Comparison of ENCODE assay signal across 24 cellular contexts in the genomic region with DNA sequence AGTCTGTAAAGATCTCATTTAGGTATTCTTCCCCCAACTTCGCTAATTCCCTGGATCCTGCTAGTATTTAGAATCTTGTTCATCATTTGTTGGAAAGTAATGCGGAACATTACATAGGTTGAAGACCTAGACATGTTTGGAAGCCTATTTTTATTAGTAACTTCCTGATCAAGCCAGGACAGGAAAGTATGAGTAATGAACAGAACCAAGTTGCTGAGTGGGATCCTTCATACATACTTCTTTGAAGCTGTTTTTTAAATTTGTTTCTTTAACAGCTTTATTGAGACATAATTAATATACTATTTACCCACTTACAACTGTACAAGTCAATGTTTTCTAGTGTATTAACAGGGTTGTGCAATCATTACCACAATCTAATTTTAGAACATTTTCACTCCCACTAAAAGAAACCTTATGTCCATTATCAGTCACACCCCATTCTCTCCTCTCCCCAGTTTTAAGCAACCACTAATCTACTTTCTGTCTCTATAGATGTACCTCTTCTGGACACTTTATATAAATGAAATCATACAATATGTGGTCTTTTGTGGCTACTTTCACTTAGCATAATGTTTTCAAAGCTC. TPM values are rescaled to one million over a fixed set of nuclear protein-coding genes. Genes with fewer than 3 reads are reported as not detected.
A peak's percentile ranks its signal among the peaks of the same experiment; 100 is the strongest.
DNase-seq lines count a peak whose midpoint lies in the region; TF ChIP-seq lines count a peak whose summit lies in the region.
"Had no signal": no experiment of that assay in that cellular context is flagged by ENCODE, and none has a peak within 500 bp of the region (broad histone marks: within the 10 kb centered on the region; RNA-seq: fewer than 3 reads in every experiment).

No MANE protein-coding gene starts in this region.

- no peak overlapping the region for H3K4me3 ChIP-seq in epithelial cell of esophagus (ENCODE audit: low read length)
- H3K4me3 ChIP-seq: ascending aorta, right atrium auricular region had no signal

- DNase-seq in HPDE6-E6E7 (ENCODE audit: extremely low spot score), result peak; percentile 47
- DNase-seq in OCI-M1 (lab: John Stamatoyannopoulos, UW), result peak; percentile 34
- DNase-seq in epithelial cell of esophagus (ENCODE audit: low read depth), result peak; percentile 90
- peak; percentile 75 to 89 for DNase-seq in lung microvascular endothelial cell (ENCODE audit: low read depth in 2 of 2)
- DNase-seq in NCI-H526 (lab: John Stamatoyannopoulos, UW), result no peak
- no peak for DNase-seq in NCI-H1105 treated with DMSO at 0.1 percent for 48 hours (lab: John Stamatoyannopoulos, UW)
- DNase-seq in NCI-H1436 treated with DMSO at 0.1 percent for 48 hours (lab: John Stamatoyannopoulos, UW), result no peak
- DNase-seq in stimulated activated CD8-positive, alpha-beta memory T cell treated with anti-CD3 and anti-CD28 coated beads, Interleukin-4, amount 100 ng/mL, for 48 hours, result no peak
- DNase-seq: activated CD4-positive, alpha-beta T cell treated with anti-CD3 and anti-CD28 coated beads for 4 hours; activated naive CD4-positive, alpha-beta T cell treated with anti-CD3 and anti-CD28 coated beads, Interleukin-2, amount 50 U/mL, for 16 hours; activated T-cell treated with anti-CD3 and anti-CD28 coated beads, Interleukin-2, amount 50 U/mL, for 72 hours; HFFc6; kidney glomerular epithelial cell; mesendoderm; naive thymus-derived CD4-positive, alpha-beta T cell; NCI-H187; NCI-H345; NK-92 treated with Interleukin-12 subunit alpha and Interleukin-12 subunit beta, amount 100 ng/mL, for 24 hours; SW 1271 had no signal

- TF ChIP-seq CTCF in epithelial cell of esophagus (IDR thresholded peaks at IDR 0.05; ENCODE audit: insufficient read depth, low read depth, low read length, missing control alignments), result no peak

RNA-seq across cellular contexts. Expression of gene DNAH8, which starts 56.1 kb away (rescaled TPM):
- under 0.01 TPM in 1 of 2 replicates, not detected in the other for total RNA-seq in lung microvascular endothelial cell
- total RNA-seq: ascending aorta, HFFc6, M059J, omental fat pad, subcutaneous adipose tissue had no signal

Comparison
In these comparisons a context has a peak if more than half of its experiments do, and no peak if none do; other contexts are left out.
1. DNase-seq: peak in HPDE6-E6E7 (single experiment), OCI-M1 (single experiment), epithelial cell of esophagus (single experiment) and lung microvascular endothelial cell (2 of 2); none in NCI-H526 (0 of 2), NCI-H1105 treated with DMSO at 0.1 percent for 48 hours (single experiment), NCI-H1436 treated with DMSO at 0.1 percent for 48 hours (single experiment) and stimulated activated CD8-positive, alpha-beta memory T cell treated with anti-CD3 and anti-CD28 coated beads, Interleukin-4, amount 100 ng/mL, for 48 hours (single experiment).